Comparison of ENCODE assay signal across 33 cellular contexts in genomic region chr4:156693557-156693956, GRCh38.
"Had no signal": no experiment of that assay in that cellular context is flagged by ENCODE, and none has a peak within 500 bp of the region (broad histone marks: within the 10 kb centered on the region; RNA-seq: fewer than 3 reads in every experiment).

No MANE protein-coding gene starts in this region.

- H3K9me3 ChIP-seq: MG63, SJCRH30 had no signal

- H2AFZ ChIP-seq: PC-9 had no signal

- H3K27ac Mint-ChIP-seq: activated B cell treated with CpG ODN at 0.5 μM for 24 hours; activated CD4-positive, alpha-beta memory T cell treated with anti-CD3 and anti-CD28 coated beads, Interleukin-2, amount 10 ng/mL, durations not matched to agents 7 days and 5 days; activated CD8-positive, alpha-beta memory T cell treated with anti-CD3 and anti-CD28 coated beads, Interleukin-2, amount 10 ng/mL, durations not matched to agents 7 days and 5 days; activated naive CD8-positive, alpha-beta T cell treated with anti-CD3 and anti-CD28 coated beads for 36 hours; T-cell had no signal

- H3K4me2 ChIP-seq: PC-9 had no signal

- H3K4me3 ChIP-seq: MG63, PC-9, SJCRH30, SK-N-MC had no signal

- H3K27me3 Mint-ChIP-seq: activated B cell treated with CpG ODN at 0.5 μM for 24 hours; activated CD4-positive, alpha-beta memory T cell treated with anti-CD3 and anti-CD28 coated beads, Interleukin-2, amount 10 ng/mL, durations not matched to agents 7 days and 5 days; activated CD8-positive, alpha-beta memory T cell treated with anti-CD3 and anti-CD28 coated beads, Interleukin-2, amount 10 ng/mL, durations not matched to agents 7 days and 5 days; activated naive CD8-positive, alpha-beta T cell treated with anti-CD3 and anti-CD28 coated beads for 36 hours; T-cell had no signal

- H3K4me3 Mint-ChIP-seq: activated B cell treated with CpG ODN at 0.5 μM for 24 hours; activated CD4-positive, alpha-beta memory T cell treated with anti-CD3 and anti-CD28 coated beads, Interleukin-2, amount 10 ng/mL, durations not matched to agents 7 days and 5 days; activated CD8-positive, alpha-beta memory T cell treated with anti-CD3 and anti-CD28 coated beads, Interleukin-2, amount 10 ng/mL, durations not matched to agents 7 days and 5 days; activated naive CD8-positive, alpha-beta T cell treated with anti-CD3 and anti-CD28 coated beads for 36 hours; T-cell had no signal

- H3K36me3 Mint-ChIP-seq: activated CD8-positive, alpha-beta memory T cell treated with anti-CD3 and anti-CD28 coated beads, Interleukin-2, amount 10 ng/mL, durations not matched to agents 7 days and 5 days; activated naive CD8-positive, alpha-beta T cell treated with anti-CD3 and anti-CD28 coated beads for 36 hours; T-cell had no signal

- H3K27ac ChIP-seq: brain microvascular endothelial cell, PC-9, SJCRH30, SK-N-MC, VCaP had no signal

- H3K4me1 Mint-ChIP-seq: activated B cell treated with CpG ODN at 0.5 μM for 24 hours; activated CD4-positive, alpha-beta memory T cell treated with anti-CD3 and anti-CD28 coated beads, Interleukin-2, amount 10 ng/mL, durations not matched to agents 7 days and 5 days; activated CD8-positive, alpha-beta memory T cell treated with anti-CD3 and anti-CD28 coated beads, Interleukin-2, amount 10 ng/mL, durations not matched to agents 7 days and 5 days; activated naive CD8-positive, alpha-beta T cell treated with anti-CD3 and anti-CD28 coated beads for 36 hours; T-cell had no signal

- H3K36me3 ChIP-seq: brain microvascular endothelial cell, MG63, SJCRH30 had no signal

- H3K9me3 Mint-ChIP-seq: activated B cell treated with CpG ODN at 0.5 μM for 24 hours; activated CD4-positive, alpha-beta memory T cell treated with anti-CD3 and anti-CD28 coated beads, Interleukin-2, amount 10 ng/mL, durations not matched to agents 7 days and 5 days; activated naive CD8-positive, alpha-beta T cell treated with anti-CD3 and anti-CD28 coated beads for 36 hours had no signal

- H3K4me1 ChIP-seq: SJCRH30 had no signal

- DNase-seq: activated B cell treated with CpG ODN at 0.5 μM for 24 hours; activated CD4-positive, alpha-beta memory T cell treated with anti-CD3 and anti-CD28 coated beads, Interleukin-2, amount 10 ng/mL, durations not matched to agents 7 days and 5 days; activated CD4-positive, alpha-beta T cell treated with anti-CD3 and anti-CD28 coated beads for 48 hours; activated CD4-positive, CD25-positive, alpha-beta regulatory T cell treated with anti-CD3 and anti-CD28 coated beads, Interleukin-2, amount 50 U/mL, for 72 hours; activated CD8-positive, alpha-beta memory T cell treated with anti-CD3 and anti-CD28 coated beads for 24 hours; activated CD8-positive, alpha-beta memory T cell treated with anti-CD3 and anti-CD28 coated beads, Interleukin-2, amount 10 ng/mL, durations not matched to agents 7 days and 5 days; activated CD8-positive, alpha-beta memory T cell treated with anti-CD3 and anti-CD28 coated beads, Interleukin-2, amount 50 U/mL, for 48 hours; activated effector memory CD4-positive, alpha-beta T cell treated with Interleukin-2 at 50 U/mL for 16 hours; activated naive CD4-positive, alpha-beta T cell treated with anti-CD3 and anti-CD28 coated beads, Interleukin-2, amount 50 U/mL, for 16 hours; activated naive CD8-positive, alpha-beta T cell treated with anti-CD3 and anti-CD28 coated beads for 36 hours; activated T-cell treated with anti-CD3 and anti-CD28 coated beads, Interleukin-2, amount 50 U/mL, for 48 hours; amniotic stem cell; aorta; brain microvascular endothelial cell; central memory CD4-positive, alpha-beta T cell; Kasumi-1; MG63; NCI-H1092; NCI-H1436 treated with DMSO at 0.1 percent for 48 hours; NCI-H187; NCI-H2029 treated with DMSO at 0.1 percent for 48 hours; NCI-H2107; NCI-H226; NCI-H446 treated with DMSO at 0.1 percent for 48 hours; NCI-H524; PC-9; SHP77; SJCRH30; T-cell; T-helper 2 cell; T-helper 9 cell had no signal

- ATAC-seq: activated CD8-positive, alpha-beta memory T cell treated with anti-CD3 and anti-CD28 coated beads, Interleukin-2, amount 10 ng/mL, durations not matched to agents 7 days and 5 days; T-cell had no signal

- H3K27me3 ChIP-seq: brain microvascular endothelial cell, MG63, SJCRH30 had no signal
